In the genomic region with DNA sequence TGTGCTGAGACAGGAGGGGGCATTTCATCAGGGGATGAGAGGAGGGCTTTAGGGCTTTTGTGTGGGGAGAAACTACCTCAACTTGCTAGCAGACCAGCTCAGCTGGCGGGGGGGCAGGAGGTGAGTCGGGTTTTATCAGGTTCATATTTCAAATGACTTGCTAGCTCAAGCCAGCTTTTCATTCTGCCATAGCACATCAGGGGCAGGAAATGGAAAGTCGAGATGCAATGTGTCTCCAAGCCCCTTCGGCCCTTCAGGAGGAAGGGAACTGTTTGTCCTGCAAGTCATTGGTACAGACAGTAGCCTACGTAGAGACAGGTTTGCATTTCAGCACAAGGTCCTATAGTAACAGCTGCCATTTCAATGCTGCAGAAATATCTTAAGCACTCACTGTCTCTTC, we compare ENCODE assay signal across 14 cellular contexts.
DNase-seq lines count a peak whose midpoint lies in the region; ATAC-seq lines count a peak whose summit lies in the region.
"Had no signal": no experiment of that assay in that cellular context is flagged by ENCODE, and none has a peak within 500 bp of the region (broad histone marks: within the 10 kb centered on the region; RNA-seq: fewer than 3 reads in every experiment).

No MANE protein-coding gene starts in this region.

- peak; percentile 6 for ATAC-seq in activated CD8-positive, alpha-beta T cell treated with anti-CD3 and anti-CD28 coated beads, Interleukin-2, amount 10 ng/mL, durations not matched to agents 7 days and 5 days
- ATAC-seq in naive B cell (ENCODE audit: low read depth in 2 of 2) (no peak), T-cell (replicated peaks in 1 of 4) (no peak), HG02610 (IDR thresholded peaks at IDR 0.05; ENCODE audit: unreplicated experiment) (no peak)
- ATAC-seq: Panc1 had no signal

- no peaks in the 10 kb centered on the region for H3K36me3 ChIP-seq in BLaER1 treated with 17β-estradiol and CSF1 and Interleukin-3, amounts not matched to agents 10 nM and 100 nM
- H3K36me3 ChIP-seq: sigmoid colon, upper lobe of right lung had no signal

- CTCF ChIA-PET in activated CD8-positive, alpha-beta T cell treated with anti-CD3 and anti-CD28 coated beads, Interleukin-2, amount 10 ng/mL, durations not matched to agents 7 days and 5 days (lab: Charles Lee) = interaction anchor here (1.6 to 2.3 kb wide), 4 partner anchors 21 to 26 kb away, joined by 4 to 14 read pairs (median 8); no protein-coding TSS in a partner anchor
- CTCF ChIA-PET in T-cell (lab: Charles Lee) = no interaction called here

- peak overlapping the region; percentile 60 to 94 (median 85) for H3K4me2 ChIP-seq in BLaER1 treated with 17β-estradiol and CSF1 and Interleukin-3, amounts not matched to agents 10 nM and 100 nM

- H3K4me3 Mint-ChIP-seq in activated CD8-positive, alpha-beta T cell treated with anti-CD3 and anti-CD28 coated beads, Interleukin-2, amount 10 ng/mL, durations not matched to agents 7 days and 5 days = no peak overlapping the region
- H3K4me3 Mint-ChIP-seq in naive B cell (peak overlapping the region in 6 of 8 donors; percentile 26 to 77 (median 64)), T-cell (peak overlapping the region in 1 of 3 donors; percentile 73)

- H3K27me3 ChIP-seq in BLaER1 treated with 17β-estradiol and CSF1 and Interleukin-3, amounts not matched to agents 10 nM and 100 nM = no peaks in the 10 kb centered on the region
- H3K27me3 ChIP-seq: sigmoid colon, upper lobe of right lung had no signal

- peaks cover 0 to 17% (median 15%) of the 10 kb centered on the region in 11 experiments; a peak in 18 of 22 replicates for H3K9me3 ChIP-seq in BLaER1 treated with 17β-estradiol and CSF1 and Interleukin-3, amounts not matched to agents 10 nM and 100 nM (replicated peaks in 1 of 11)
- H3K9me3 ChIP-seq: sigmoid colon, upper lobe of right lung had no signal

- H3K9me3 Mint-ChIP-seq in activated CD8-positive, alpha-beta T cell treated with anti-CD3 and anti-CD28 coated beads, Interleukin-2, amount 10 ng/mL, durations not matched to agents 7 days and 5 days (ENCODE audit: insufficient read depth) = no peaks in the 10 kb centered on the region
- H3K9me3 Mint-ChIP-seq in naive B cell = no peaks in the 10 kb centered on the region
- H3K9me3 Mint-ChIP-seq in T-cell = no peaks in the 10 kb centered on the region

- H3K4me3 ChIP-seq in BLaER1 treated with 17β-estradiol and CSF1 and Interleukin-3, amounts not matched to agents 10 nM and 100 nM = peak overlapping the region in 3 of 10 experiments; percentile 2 to 34 (median 22); a peak in 3 of 20 replicates
- H3K4me3 ChIP-seq: sigmoid colon, upper lobe of right lung had no signal

- H4K20me1 ChIP-seq in BLaER1 treated with 17β-estradiol and CSF1 and Interleukin-3, amounts not matched to agents 10 nM and 100 nM = no peaks in the 10 kb centered on the region

- DNase-seq in NCI-H2029 (lab: John Stamatoyannopoulos, UW) (peak; percentile 64), NCI-H2029 treated with DMSO at 0.1 percent for 48 hours (lab: John Stamatoyannopoulos, UW) (no peak), naive B cell (no peak), T-cell (no peak), hypothalamus (lab: John Stamatoyannopoulos, UW) (no peak)
- DNase-seq in activated CD8-positive, alpha-beta T cell treated with anti-CD3 and anti-CD28 coated beads, Interleukin-2, amount 10 ng/mL, durations not matched to agents 7 days and 5 days = no peak
- DNase-seq: KG1, midbrain, NCI-H187, sigmoid colon, upper lobe of right lung had no signal

- H3K27ac ChIP-seq in BLaER1 treated with 17β-estradiol and CSF1 and Interleukin-3, amounts not matched to agents 10 nM and 100 nM = peak overlapping the region in 10 of 11 experiments; percentile 36 to 77 (median 58); a peak in 18 of 22 replicates
- H3K27ac ChIP-seq: upper lobe of right lung had no signal

- POLR2A ChIA-PET in activated CD8-positive, alpha-beta T cell treated with anti-CD3 and anti-CD28 coated beads, Interleukin-2, amount 10 ng/mL, durations not matched to agents 7 days and 5 days (lab: Charles Lee) = interaction anchor here (0.5 kb wide), 1 partner anchor 168 kb away, joined by 3 read pairs; no protein-coding TSS in a partner anchor
- POLR2A ChIA-PET in T-cell (lab: Charles Lee) = no interaction called here

- H3K27ac Mint-ChIP-seq in activated CD8-positive, alpha-beta T cell treated with anti-CD3 and anti-CD28 coated beads, Interleukin-2, amount 10 ng/mL, durations not matched to agents 7 days and 5 days = no peak overlapping the region
- peak overlapping the region in 3 of 6 donors; percentile 31 to 89 (median 83) for H3K27ac Mint-ChIP-seq in naive B cell
- H3K27ac Mint-ChIP-seq in T-cell = peak overlapping the region in 1 of 2 donors; percentile 16

- peaks cover 34% of the 10 kb centered on the region for H3K4me1 Mint-ChIP-seq in activated CD8-positive, alpha-beta T cell treated with anti-CD3 and anti-CD28 coated beads, Interleukin-2, amount 10 ng/mL, durations not matched to agents 7 days and 5 days (ENCODE audit: low read depth)
- H3K4me1 Mint-ChIP-seq in naive B cell (peaks cover 19 to 29% (median 20%) of the 10 kb centered on the region in 3 donors), T-cell (peaks cover 46 to 59% (median 58%) of the 10 kb centered on the region in 3 donors)

- no peaks in the 10 kb centered on the region for H3K36me3 Mint-ChIP-seq in activated CD8-positive, alpha-beta T cell treated with anti-CD3 and anti-CD28 coated beads, Interleukin-2, amount 10 ng/mL, durations not matched to agents 7 days and 5 days (ENCODE audit: low read depth)
- H3K36me3 Mint-ChIP-seq in naive B cell = no peaks in the 10 kb centered on the region
- no peaks in the 10 kb centered on the region for H3K36me3 Mint-ChIP-seq in T-cell

- peaks cover 30 to 74% (median 43%) of the 10 kb centered on the region in 10 experiments for H3K4me1 ChIP-seq in BLaER1 treated with 17β-estradiol and CSF1 and Interleukin-3, amounts not matched to agents 10 nM and 100 nM

- H3K9ac ChIP-seq in BLaER1 treated with 17β-estradiol and CSF1 and Interleukin-3, amounts not matched to agents 10 nM and 100 nM = peak overlapping the region in 9 of 11 experiments; percentile 11 to 66 (median 31); a peak in 12 of 22 replicates

- peaks cover 4% of the 10 kb centered on the region for H3K27me3 Mint-ChIP-seq in activated CD8-positive, alpha-beta T cell treated with anti-CD3 and anti-CD28 coated beads, Interleukin-2, amount 10 ng/mL, durations not matched to agents 7 days and 5 days (ENCODE audit: low read depth)
- H3K27me3 Mint-ChIP-seq in naive B cell = no peaks in the 10 kb centered on the region
- H3K27me3 Mint-ChIP-seq in T-cell = no peaks in the 10 kb centered on the region
